17 cellular contexts compared by ENCODE assay signal in the genomic region with DNA sequence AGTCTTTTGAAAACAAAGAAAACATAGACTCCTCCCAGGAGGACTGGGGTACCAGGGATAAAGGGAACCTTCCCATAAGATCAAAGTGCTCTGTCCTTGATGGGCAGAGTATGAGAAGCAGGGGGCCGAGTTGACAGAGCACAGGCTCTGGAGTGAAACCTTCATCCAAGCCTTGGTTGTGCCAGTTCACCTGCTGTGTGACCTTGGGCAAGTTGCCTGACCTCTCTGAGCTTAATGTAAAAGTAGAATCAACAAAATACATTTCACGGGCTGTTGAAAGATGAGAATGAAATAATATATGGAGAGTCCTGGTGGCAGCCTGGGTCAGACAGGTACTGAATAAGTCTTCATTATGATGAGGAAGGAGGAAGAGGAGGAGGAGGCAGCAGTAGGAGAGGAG.
"Had no signal": no experiment of that assay in that cellular context is flagged by ENCODE, and none has a peak within 500 bp of the region (broad histone marks: within the 10 kb centered on the region; RNA-seq: fewer than 3 reads in every experiment).

No MANE protein-coding gene starts in this region.

- H3K4me1 ChIP-seq: SJSA1 had no signal

- H3K27ac ChIP-seq: KMS-11, SJSA1, SK-N-MC had no signal

- H3K4me3 ChIP-seq: SJSA1, SK-N-MC had no signal

- H3K4me2 ChIP-seq: KMS-11 had no signal

- DNase-seq: IMR-90, Kasumi-1, MM.1S, NCI-H187, NCI-H2029, NCI-H2081 treated with DMSO at 0.1 percent for 48 hours, NCI-H226, NCI-H446, NCI-H510A, NCI-H774, Right ventricle myocardium superior, RPMI8226, SIG-M5 had no signal

- H3K9ac ChIP-seq: KMS-11 had no signal

- H3K36me3 ChIP-seq: SJSA1 had no signal

- FAIRE-seq: RCC 7860 had no signal

- H3K9me3 ChIP-seq: SJSA1 had no signal
